Comparison of ENCODE assay signal across 37 cellular contexts in genomic region chr4:153766758-153767157, GRCh38. TPM values are rescaled to one million over a fixed set of nuclear protein-coding genes. Genes with fewer than 3 reads are reported as not detected.
"Had no signal": no experiment of that assay in that cellular context is flagged by ENCODE, and none has a peak within 500 bp of the region (broad histone marks: within the 10 kb centered on the region; RNA-seq: fewer than 3 reads in every experiment).

No MANE protein-coding gene starts in this region.

- H3K4me3 Mint-ChIP-seq: activated B cell treated with CpG ODN at 0.5 μM for 24 hours; activated CD4-positive, alpha-beta memory T cell treated with anti-CD3 and anti-CD28 coated beads for 36 hours; activated CD4-positive, alpha-beta T cell treated with anti-CD3 and anti-CD28 coated beads for 36 hours; activated CD8-positive, alpha-beta T cell treated with anti-CD3 and anti-CD28 coated beads for 36 hours; activated naive CD4-positive, alpha-beta T cell treated with anti-CD3 and anti-CD28 coated beads for 36 hours; activated naive CD8-positive, alpha-beta T cell treated with anti-CD3 and anti-CD28 coated beads for 36 hours; activated T-cell treated with anti-CD3 and anti-CD28 coated beads, Interleukin-2, amount 50 U/mL, for 4 hours; activated T-cell treated with anti-CD3 and anti-CD28 coated beads, Interleukin-2, amount 50 U/mL, for 72 hours; activated T-helper 1 cell treated with anti-CD3 and anti-CD28 coated beads, Interleukin-12 subunit alpha, Interleukin-12 subunit beta, Interleukin-2, Interleukin-4 antibody, amounts not matched to agents 30 ng/mL and 10 ng/mL and 1 ng/mL, durations not matched to agents 14 hours and 24 hours and 36 hours; activated T-helper 17 cell treated with anti-CD3 and anti-CD28 coated beads, Interleukin-2, amount 50 U/mL, for 72 hours; T-helper 1 cell treated with Interleukin-12 subunit alpha and Interleukin-12 subunit beta and Interleukin-4 antibody, amounts not matched to agents 30 μg/mL and 1 μg/mL, for 36 hours; T-helper 2 cell treated with Interferon-gamma antibody and Interleukin-4, amounts not matched to agents 5 μg/mL and 100 μg/mL, for 36 hours had no signal

- H3K36me3 ChIP-seq: adrenal gland, brain microvascular endothelial cell, breast epithelium had no signal

- FAIRE-seq: astrocyte, TTC549 had no signal

- H3K27me3 ChIP-seq: adrenal gland, body of pancreas, brain microvascular endothelial cell, breast epithelium had no signal

- H3K36me3 Mint-ChIP-seq: activated CD4-positive, alpha-beta memory T cell treated with anti-CD3 and anti-CD28 coated beads for 36 hours had no signal

- H3K27ac Mint-ChIP-seq: activated B cell treated with CpG ODN at 0.5 μM for 24 hours; activated CD4-positive, alpha-beta memory T cell treated with anti-CD3 and anti-CD28 coated beads for 36 hours; activated CD4-positive, alpha-beta T cell treated with anti-CD3 and anti-CD28 coated beads for 36 hours; activated CD8-positive, alpha-beta T cell treated with anti-CD3 and anti-CD28 coated beads for 36 hours; activated naive CD4-positive, alpha-beta T cell treated with anti-CD3 and anti-CD28 coated beads for 36 hours; activated naive CD4-positive, alpha-beta T cell treated with anti-CD3 and anti-CD28 coated beads, Interleukin-2, amount 50 U/mL, for 72 hours; activated naive CD8-positive, alpha-beta T cell treated with anti-CD3 and anti-CD28 coated beads for 36 hours; activated T-cell treated with anti-CD3 and anti-CD28 coated beads, Interleukin-2, amount 50 U/mL, for 72 hours; activated T-helper 1 cell treated with anti-CD3 and anti-CD28 coated beads, Interleukin-12 subunit alpha, Interleukin-12 subunit beta, Interleukin-2, Interleukin-4 antibody, amounts not matched to agents 30 ng/mL and 10 ng/mL and 1 ng/mL, durations not matched to agents 14 hours and 24 hours and 36 hours; activated T-helper 17 cell treated with anti-CD3 and anti-CD28 coated beads, Interleukin-2, amount 50 U/mL, for 72 hours; T-helper 1 cell treated with Interleukin-12 subunit alpha and Interleukin-12 subunit beta and Interleukin-4 antibody, amounts not matched to agents 30 μg/mL and 1 μg/mL, for 36 hours; T-helper 2 cell treated with Interferon-gamma antibody and Interleukin-4, amounts not matched to agents 5 μg/mL and 100 μg/mL, for 36 hours had no signal

- H3K9me3 Mint-ChIP-seq: activated CD4-positive, alpha-beta memory T cell treated with anti-CD3 and anti-CD28 coated beads for 36 hours; activated T-cell treated with anti-CD3 and anti-CD28 coated beads, Interleukin-2, amount 50 U/mL, for 4 hours; activated T-helper 1 cell treated with anti-CD3 and anti-CD28 coated beads, Interleukin-12 subunit alpha, Interleukin-12 subunit beta, Interleukin-2, Interleukin-4 antibody, amounts not matched to agents 30 ng/mL and 10 ng/mL and 1 ng/mL, durations not matched to agents 14 hours and 24 hours and 36 hours; T-helper 1 cell treated with Interleukin-12 subunit alpha and Interleukin-12 subunit beta and Interleukin-4 antibody, amounts not matched to agents 30 μg/mL and 1 μg/mL, for 36 hours; T-helper 2 cell treated with Interferon-gamma antibody and Interleukin-4, amounts not matched to agents 5 μg/mL and 100 μg/mL, for 36 hours had no signal

- H3K9me3 ChIP-seq: adrenal gland, body of pancreas, breast epithelium had no signal

- H3K4me1 Mint-ChIP-seq: activated B cell treated with CpG ODN at 0.5 μM for 24 hours; activated T-helper 17 cell treated with anti-CD3 and anti-CD28 coated beads, Interleukin-2, amount 50 U/mL, for 72 hours had no signal

- DNase-seq: activated B cell treated with CpG ODN at 0.5 μM for 24 hours; activated CD4-positive, alpha-beta memory T cell treated with anti-CD3 and anti-CD28 coated beads for 36 hours; activated CD4-positive, alpha-beta T cell treated with anti-CD3 and anti-CD28 coated beads for 36 hours; activated CD4-positive, alpha-beta T cell treated with anti-CD3 and anti-CD28 coated beads for 48 hours; activated CD4-positive, alpha-beta T cell treated with anti-CD3 and anti-CD28 coated beads, Interleukin-2, amount 50 U/mL, for 1 hour; activated CD4-positive, alpha-beta T cell treated with anti-CD3 and anti-CD28 coated beads, Interleukin-2, amount 50 U/mL, for 4 hours; activated CD4-positive, CD25-positive, alpha-beta regulatory T cell treated with anti-CD3 and anti-CD28 coated beads, Interleukin-2, amount 50 U/mL, for 72 hours; activated CD8-positive, alpha-beta memory T cell treated with anti-CD3 and anti-CD28 coated beads, Interleukin-2, amount 50 U/mL, for 4 hours; activated CD8-positive, alpha-beta T cell treated with anti-CD3 and anti-CD28 coated beads for 36 hours; activated effector memory CD4-positive, alpha-beta T cell treated with anti-CD3 and anti-CD28 coated beads, Interleukin-2, amount 50 U/mL, for 16 hours; activated gamma-delta T cell treated with Interleukin-2 at 50 U/mL for 16 hours; activated naive CD4-positive, alpha-beta T cell; activated naive CD4-positive, alpha-beta T cell treated with anti-CD3 and anti-CD28 coated beads for 36 hours; activated naive CD4-positive, alpha-beta T cell treated with anti-CD3 and anti-CD28 coated beads, Interleukin-2, amount 50 U/mL, for 16 hours; activated naive CD8-positive, alpha-beta T cell treated with anti-CD3 and anti-CD28 coated beads for 36 hours; activated T-cell treated with anti-CD3 and anti-CD28 coated beads for 4 hours; activated T-cell treated with anti-CD3 and anti-CD28 coated beads, Interleukin-2, amount 50 U/mL, for 1 hour; activated T-cell treated with anti-CD3 and anti-CD28 coated beads, Interleukin-2, amount 50 U/mL, for 4 hours; activated T-cell treated with anti-CD3 and anti-CD28 coated beads, Interleukin-2, amount 50 U/mL, for 72 hours; adrenal gland; amniotic stem cell; aorta; body of pancreas; brain microvascular endothelial cell; central memory CD4-positive, alpha-beta T cell; T-helper 2 cell; T-helper 9 cell had no signal

- H3K4me3 ChIP-seq: adrenal gland, body of pancreas, breast epithelium had no signal

- H3K4me1 ChIP-seq: adrenal gland, body of pancreas, breast epithelium had no signal

- H3K27ac ChIP-seq: adrenal gland, body of pancreas, brain microvascular endothelial cell, breast epithelium, VCaP had no signal

- ATAC-seq: activated CD4-positive, alpha-beta T cell treated with anti-CD3 and anti-CD28 coated beads for 36 hours; activated CD8-positive, alpha-beta T cell treated with anti-CD3 and anti-CD28 coated beads for 36 hours; activated naive CD4-positive, alpha-beta T cell treated with anti-CD3 and anti-CD28 coated beads, Interleukin-2, amount 50 U/mL, for 72 hours; activated T-cell treated with anti-CD3 and anti-CD28 coated beads, Interleukin-2, amount 50 U/mL, for 4 hours; activated T-cell treated with anti-CD3 and anti-CD28 coated beads, Interleukin-2, amount 50 U/mL, for 72 hours; activated T-helper 17 cell treated with anti-CD3 and anti-CD28 coated beads, Interleukin-2, amount 50 U/mL, for 72 hours; body of pancreas had no signal

RNA-seq across cellular contexts. Expression of gene RNF175, which starts 6.9 kb away (rescaled TPM):
- total RNA-seq: activated B cell treated with CpG ODN at 0.5 μM for 24 hours; activated CD4-positive, alpha-beta memory T cell treated with anti-CD3 and anti-CD28 coated beads for 36 hours; activated CD8-positive, alpha-beta memory T cell treated with anti-CD3 and anti-CD28 coated beads for 36 hours; activated CD8-positive, alpha-beta T cell treated with anti-CD3 and anti-CD28 coated beads for 36 hours; activated naive CD8-positive, alpha-beta T cell treated with anti-CD3 and anti-CD28 coated beads for 36 hours; activated T-helper 1 cell treated with anti-CD3 and anti-CD28 coated beads, Interleukin-12 subunit alpha, Interleukin-12 subunit beta, Interleukin-2, Interleukin-4 antibody, amounts not matched to agents 30 ng/mL and 10 ng/mL and 1 ng/mL, durations not matched to agents 14 hours and 24 hours and 36 hours; body of pancreas had no signal

RNA-seq across cellular contexts. Expression of gene SFRP2, which starts 22.1 kb away (rescaled TPM):
- total RNA-seq: activated B cell treated with CpG ODN at 0.5 μM for 24 hours; activated CD4-positive, alpha-beta memory T cell treated with anti-CD3 and anti-CD28 coated beads for 36 hours; activated CD4-positive, alpha-beta T cell treated with anti-CD3 and anti-CD28 coated beads for 36 hours; activated CD8-positive, alpha-beta T cell treated with anti-CD3 and anti-CD28 coated beads for 36 hours; activated naive CD4-positive, alpha-beta T cell treated with anti-CD3 and anti-CD28 coated beads for 36 hours; activated naive CD4-positive, alpha-beta T cell treated with anti-CD3 and anti-CD28 coated beads, Interleukin-2, amount 50 U/mL, for 72 hours; activated T-cell treated with anti-CD3 and anti-CD28 coated beads, Interleukin-2, amount 50 U/mL, for 72 hours; activated T-helper 1 cell treated with anti-CD3 and anti-CD28 coated beads, Interleukin-12 subunit alpha, Interleukin-12 subunit beta, Interleukin-2, Interleukin-4 antibody, amounts not matched to agents 30 ng/mL and 10 ng/mL and 1 ng/mL, durations not matched to agents 14 hours and 24 hours and 36 hours; activated T-helper 17 cell treated with anti-CD3 and anti-CD28 coated beads, Interleukin-2, amount 50 U/mL, for 72 hours had no signal
